1 cellular context compared by ENCODE assay signal in genomic region chr1:113975211-113975895, GRCh38.
TF ChIP-seq lines count a peak whose summit lies in the region.

No MANE protein-coding gene starts in this region.

TF ChIP-seq in IMR-90, 13 proteins besides CTCF, POLR2A, EP300 and RAD21:
- no peak for TF ChIP-seq MAFK (IDR thresholded peaks at IDR 0.05; ENCODE audit: low read depth, low read length)
- TF ChIP-seq MAZ (IDR thresholded peaks at IDR 0.05; ENCODE audit: borderline replicate concordance, low read depth, low read length) = no peak
- TF ChIP-seq CHD1 (IDR thresholded peaks at IDR 0.05; ENCODE audit: low read depth, low read length) = no peak
- TF ChIP-seq NFE2L2 (IDR thresholded peaks at IDR 0.05; ENCODE audit: low read depth, low read length) = no peak
- TF ChIP-seq SMC3 (IDR thresholded peaks at IDR 0.05; ENCODE audit: low read depth, low read length) = no peak
- TF ChIP-seq RCOR1 (IDR thresholded peaks at IDR 0.05; ENCODE audit: insufficient replicate concordance, low read length) = no peak
- TF ChIP-seq BHLHE40 (IDR thresholded peaks at IDR 0.05; ENCODE audit: low read depth, low read length) = no peak
- TF ChIP-seq USF2 (IDR thresholded peaks at IDR 0.05; ENCODE audit: low read depth, low read length) = no peak
- no peak for TF ChIP-seq MXI1 (IDR thresholded peaks at IDR 0.05; ENCODE audit: borderline replicate concordance, low read depth, low read length)
